In the genomic region with DNA sequence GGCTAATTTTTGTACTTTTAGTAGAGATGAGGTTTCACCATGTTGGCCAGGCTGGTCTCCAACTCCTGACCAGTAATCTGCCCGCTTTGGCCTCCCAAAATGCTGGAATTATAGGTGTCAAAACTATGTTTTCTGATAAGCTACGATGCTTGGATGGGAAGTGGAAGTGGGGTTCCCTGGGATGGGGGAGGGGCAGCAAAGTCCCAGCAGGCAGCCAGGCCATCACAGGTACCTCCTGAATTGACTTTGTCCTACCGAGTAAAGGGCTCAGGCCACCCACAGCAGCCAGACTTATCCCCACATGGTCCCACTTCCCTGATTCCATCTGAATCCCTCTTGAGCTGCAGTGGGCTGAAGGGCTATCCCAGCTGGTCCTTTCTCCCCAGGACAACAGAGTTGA, we compare ENCODE assay signal across 18 cellular contexts. TPM values are rescaled to one million over a fixed set of nuclear protein-coding genes. Genes with fewer than 3 reads are reported as not detected.
A peak's percentile ranks its signal among the peaks of the same experiment; 100 is the strongest.
DNase-seq lines count a peak whose midpoint lies in the region; ATAC-seq and TF ChIP-seq lines count a peak whose summit lies in the region.
"Had no signal": no experiment of that assay in that cellular context is flagged by ENCODE, and none has a peak within 500 bp of the region (broad histone marks: within the 10 kb centered on the region; RNA-seq: fewer than 3 reads in every experiment).

No MANE protein-coding gene starts in this region.

- DNase-seq in breast epithelium (ENCODE audit: low spot score in 2 of 2), result no peak
- DNase-seq in mammary epithelial cell, result no peak
- DNase-seq in neural crest cell (ENCODE audit: low read depth, low spot score), result no peak
- DNase-seq in type B pancreatic cell (ENCODE audit: extremely low spot score, unreplicated experiment), result peak; percentile 53
- no peak for DNase-seq in NK-92 treated with Interleukin-12 subunit alpha and Interleukin-12 subunit beta, amount 100 ng/mL, for 24 hours (lab: John Stamatoyannopoulos, UW)
- DNase-seq in GDM1 (lab: John Stamatoyannopoulos, UW), result no peak
- DNase-seq: activated CD4-positive, alpha-beta T cell treated with anti-CD3 and anti-CD28 coated beads, Interleukin-2, amount 50 U/mL, for 48 hours; central memory CD4-positive, alpha-beta T cell; effector CD8-positive, alpha-beta T cell; mesendoderm; NCI-H345; nephron progenitor cell; psoas muscle; SW 1271 had no signal

- peaks cover 10% of the 10 kb centered on the region for H3K79me2 ChIP-seq in mammary epithelial cell (ENCODE audit: insufficient read depth, low read length)

- peaks cover 32% of the 10 kb centered on the region for H3K36me3 Mint-ChIP-seq in neural crest cell (ENCODE audit: low read depth)
- peaks cover 28% of the 10 kb centered on the region for H3K36me3 Mint-ChIP-seq in type B pancreatic cell

- TF ChIP-seq CTCF in breast epithelium (IDR thresholded peaks at IDR 0.05) (no peak), mammary epithelial cell (conservative IDR thresholded peaks at IDR 0.05 in 1 of 2, IDR thresholded peaks at IDR 0.05 in 1 of 2; ENCODE audit: extremely low read depth in 1 of 2, insufficient read depth in 1 of 2, low read depth in 1 of 2, low read length in 2 of 2) (no peak), neural crest cell (conservative IDR thresholded peaks at IDR 0.05) (no peak), type B pancreatic cell (conservative IDR thresholded peaks at IDR 0.05) (no peak)

- CTCF ChIA-PET in mammary epithelial cell (lab: Charles Lee; ENCODE audit: low non-redundant PET), result no interaction called here

- no peak for ATAC-seq in GM18511 (IDR thresholded peaks at IDR 0.05; ENCODE audit: unreplicated experiment)

- H3K27me3 Mint-ChIP-seq in neural crest cell (ENCODE audit: low read depth) (peaks cover 16% of the 10 kb centered on the region), type B pancreatic cell (peaks cover 10% of the 10 kb centered on the region)

- no peak overlapping the region for H3K9ac ChIP-seq in mammary epithelial cell (ENCODE audit: insufficient read depth, low read length)

- H3K4me1 ChIP-seq in breast epithelium, result peaks cover 10 to 13% of the 10 kb centered on the region in 2 donors
- peaks cover 17% of the 10 kb centered on the region for H3K4me1 ChIP-seq in mammary epithelial cell (ENCODE audit: insufficient read depth, low read length)
- H3K4me1 ChIP-seq: HAP-1 had no signal

- peaks cover 5% of the 10 kb centered on the region for H4K20me1 ChIP-seq in mammary epithelial cell (ENCODE audit: insufficient read depth, low read length)

- H3K36me3 ChIP-seq in breast epithelium (no peaks in the 10 kb centered on the region), mammary epithelial cell (ENCODE audit: insufficient read depth, low read length) (peaks cover 7% of the 10 kb centered on the region)

- H3K4me3 Mint-ChIP-seq in neural crest cell, result peak overlapping the region; percentile 19
- no peak overlapping the region for H3K4me3 Mint-ChIP-seq in type B pancreatic cell
- H3K4me3 Mint-ChIP-seq: nephron progenitor cell had no signal

- dilution Hi-C loops in mammary epithelial cell (cut with HindIII; ENCODE audit: low sequenced_read_pairs), result loop anchor here (5.0 kb wide), 4 partner anchors 78 to 148 kb away; no protein-coding TSS in a partner anchor

- H3K27ac Mint-ChIP-seq in neural crest cell (ENCODE audit: unreplicated experiment), result no peak overlapping the region
- H3K27ac Mint-ChIP-seq in type B pancreatic cell, result no peak overlapping the region
- H3K27ac Mint-ChIP-seq: activated T-helper 2 cell treated with anti-CD3 and anti-CD28 coated beads, Interferon-gamma antibody, Interleukin-2, Interleukin-4, amounts not matched to agents 10 μg/mL and 5 μg/mL and 100 μg/mL, durations not matched to agents 14 hours and 24 hours and 36 hours; nephron progenitor cell had no signal

- H3K4me1 Mint-ChIP-seq in neural crest cell (peaks cover 24% of the 10 kb centered on the region), type B pancreatic cell (ENCODE audit: unreplicated experiment) (peaks cover 20% of the 10 kb centered on the region)

- intact Hi-C loops in breast epithelium (cut with DNase I; ENCODE audit: low total_unique reads), result no loop called here
- intact Hi-C loops in mammary epithelial cell (cut with micrococcal nuclease), result loop anchor here (5.0 kb wide), 3 partner anchors 63 to 168 kb away; a partner anchor contains a TSS

- H3K9me3 ChIP-seq in breast epithelium (no peaks in the 10 kb centered on the region), mammary epithelial cell (replicated peaks; ENCODE audit: insufficient read depth, low read length) (no peaks in the 10 kb centered on the region)
- H3K9me3 ChIP-seq: HAP-1, psoas muscle had no signal

- H3K27me3 ChIP-seq in breast epithelium (no peaks in the 10 kb centered on the region), mammary epithelial cell (ENCODE audit: insufficient read depth, low read length) (no peaks in the 10 kb centered on the region)

- H3K4me3 ChIP-seq in breast epithelium, result no peak overlapping the region
- H3K4me3 ChIP-seq in mammary epithelial cell (replicated peaks in 1 of 3; ENCODE audit: insufficient read depth in 1 of 3, low read depth in 2 of 3, low read length in 3 of 3), result no peak overlapping the region
- H3K4me3 ChIP-seq: HAP-1, psoas muscle had no signal

- no peak for TF ChIP-seq POLR2A in breast epithelium (IDR thresholded peaks at IDR 0.05)

- WGBS in mammary epithelial cell (ENCODE audit: low coverage, missing lambda C conversion rate), result 100% methylated on average over 3 of the region's 3 CpGs

- no peaks in the 10 kb centered on the region for H3K9me3 Mint-ChIP-seq in neural crest cell
- no peaks in the 10 kb centered on the region for H3K9me3 Mint-ChIP-seq in type B pancreatic cell
- H3K9me3 Mint-ChIP-seq: activated T-helper 2 cell treated with anti-CD3 and anti-CD28 coated beads, Interferon-gamma antibody, Interleukin-2, Interleukin-4, amounts not matched to agents 10 μg/mL and 5 μg/mL and 100 μg/mL, durations not matched to agents 14 hours and 24 hours and 36 hours; nephron progenitor cell had no signal

- H3K4me2 ChIP-seq in mammary epithelial cell (ENCODE audit: insufficient read depth, low read depth, low read length), result no peak overlapping the region

- H3K27ac ChIP-seq in breast epithelium, result peak overlapping the region; percentile 60 to 98
- H3K27ac ChIP-seq in mammary epithelial cell (ENCODE audit: insufficient read depth, low read depth, low read length), result no peak overlapping the region
- peak overlapping the region; percentile 97 for H3K27ac ChIP-seq in cingulate gyrus (ENCODE audit: low read depth, low read length)

- in situ Hi-C loops in mammary epithelial cell (cut with MboI; ENCODE audit: low sequenced_read_pairs in 2 of 2), result loop anchor here (5.0 kb wide), 2 partner anchors 87 to 92 kb away; no protein-coding TSS in a partner anchor

- no TSS peak for BruUV-seq in mammary epithelial cell (replicated peaks; lab: Mats Ljungman, UMichigan)

- no peak overlapping the region for H2AFZ ChIP-seq in mammary epithelial cell (ENCODE audit: low read depth, low read length)

RNA-seq across cellular contexts. Expression of a gene that starts 6.9 kb away (rescaled TPM):
- total RNA-seq in breast epithelium (1,000 to 10,000 TPM; 2,151 to 6,439 (median 3,491) TPM), mammary epithelial cell (1,000 to 10,000 TPM; 2,122 to 4,396 TPM), neural crest cell (1,207 and 1,209 TPM in 2 replicates), type B pancreatic cell (ENCODE audit: low replicate concordance) (1,346 and 2,108 TPM in 2 replicates)
- polyA plus RNA-seq in mammary epithelial cell, result 3,424 TPM
- 11,932 TPM for polyA minus RNA-seq in mammary epithelial cell

RNA-seq across cellular contexts. Expression of a gene that starts 10.4 kb away (rescaled TPM):
- total RNA-seq in breast epithelium (10 to 100 TPM in 1 of 3 donors, 1 to 10 TPM in 2; 3.7 to 10.1 (median 5.9) TPM), mammary epithelial cell (under 1 TPM; 0.24 to 0.67 TPM), neural crest cell (0.52 and 0.96 TPM in 2 replicates), type B pancreatic cell (ENCODE audit: low replicate concordance) (0.14 and 0.31 TPM in 2 replicates)
- polyA plus RNA-seq in mammary epithelial cell, result 0.14 TPM
- polyA minus RNA-seq in mammary epithelial cell, result 0.26 TPM
- total RNA-seq: activated T-helper 2 cell treated with anti-CD3 and anti-CD28 coated beads, Interferon-gamma antibody, Interleukin-2, Interleukin-4, amounts not matched to agents 10 μg/mL and 5 μg/mL and 100 μg/mL, durations not matched to agents 14 hours and 24 hours and 36 hours had no signal

RNA-seq across cellular contexts. Expression of a gene that starts 43.2 kb away (rescaled TPM):
- total RNA-seq in breast epithelium (10 to 100 TPM; 11.7 to 27.9 (median 22.6) TPM), mammary epithelial cell (1 to 10 TPM; 1.4 to 2.3 TPM), neural crest cell (1.0 and 3.4 TPM in 2 replicates), type B pancreatic cell (ENCODE audit: low replicate concordance) (2.1 and 16.6 TPM in 2 replicates)
- polyA plus RNA-seq in mammary epithelial cell, result 1.00 TPM
- polyA minus RNA-seq in mammary epithelial cell, result 0.57 TPM
- total RNA-seq: activated T-helper 2 cell treated with anti-CD3 and anti-CD28 coated beads, Interferon-gamma antibody, Interleukin-2, Interleukin-4, amounts not matched to agents 10 μg/mL and 5 μg/mL and 100 μg/mL, durations not matched to agents 14 hours and 24 hours and 36 hours had no signal
